36 cellular contexts compared by ENCODE assay signal in the genomic region with DNA sequence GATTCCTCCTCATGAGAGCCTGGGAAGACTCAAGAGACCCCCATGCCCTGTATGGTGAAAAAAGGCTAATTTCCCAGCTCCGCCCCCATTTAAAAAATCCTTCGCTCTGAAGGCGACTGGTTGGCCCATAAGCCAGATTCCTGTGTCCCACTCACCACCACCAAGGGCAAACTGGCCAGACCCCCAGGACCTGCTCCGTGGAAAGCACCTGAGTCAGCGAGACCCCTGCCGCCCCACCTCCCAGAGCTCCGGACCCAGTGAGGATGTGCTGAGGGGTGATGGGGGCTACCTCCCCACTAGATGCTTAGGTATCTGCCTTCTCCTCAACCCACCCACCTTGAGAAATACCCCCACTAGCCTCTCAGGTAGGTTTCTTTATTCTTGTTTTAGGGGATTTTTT. TPM values are rescaled to one million over a fixed set of nuclear protein-coding genes. Genes with fewer than 3 reads are reported as not detected.
"Had no signal": no experiment of that assay in that cellular context is flagged by ENCODE, and none has a peak within 500 bp of the region (broad histone marks: within the 10 kb centered on the region; RNA-seq: fewer than 3 reads in every experiment).

No MANE protein-coding gene starts in this region.

- H3K4me3 ChIP-seq: adrenal gland, body of pancreas, breast epithelium had no signal

- H3K36me3 ChIP-seq: adrenal gland, brain microvascular endothelial cell, breast epithelium had no signal

- ATAC-seq: activated CD8-positive, alpha-beta T cell treated with anti-CD3 and anti-CD28 coated beads for 36 hours; activated naive CD4-positive, alpha-beta T cell treated with anti-CD3 and anti-CD28 coated beads, Interleukin-2, amount 50 U/mL, for 72 hours; activated T-cell treated with anti-CD3 and anti-CD28 coated beads, Interleukin-2, amount 50 U/mL, for 4 hours; activated T-cell treated with anti-CD3 and anti-CD28 coated beads, Interleukin-2, amount 50 U/mL, for 72 hours; activated T-helper 17 cell treated with anti-CD3 and anti-CD28 coated beads, Interleukin-2, amount 50 U/mL, for 72 hours; body of pancreas had no signal

- H3K4me1 ChIP-seq: adrenal gland, body of pancreas, breast epithelium had no signal

- FAIRE-seq: astrocyte, TTC549 had no signal

- DNase-seq: activated B cell treated with CpG ODN at 0.5 μM for 24 hours; activated CD4-positive, alpha-beta memory T cell treated with anti-CD3 and anti-CD28 coated beads for 36 hours; activated CD4-positive, alpha-beta T cell treated with anti-CD3 and anti-CD28 coated beads for 4 hours; activated CD4-positive, alpha-beta T cell treated with anti-CD3 and anti-CD28 coated beads, Interleukin-2, amount 10 ng/mL, durations not matched to agents 24 days and 14 days; activated CD4-positive, alpha-beta T cell treated with anti-CD3 and anti-CD28 coated beads, Interleukin-2, amount 50 U/mL, for 1 hour; activated CD4-positive, alpha-beta T cell treated with anti-CD3 and anti-CD28 coated beads, Interleukin-2, amount 50 U/mL, for 4 hours; activated CD4-positive, CD25-positive, alpha-beta regulatory T cell treated with anti-CD3 and anti-CD28 coated beads, Interleukin-2, amount 50 U/mL, for 72 hours; activated CD8-positive, alpha-beta memory T cell treated with anti-CD3 and anti-CD28 coated beads, Interleukin-2, amount 50 U/mL, for 4 hours; activated CD8-positive, alpha-beta T cell treated with anti-CD3 and anti-CD28 coated beads for 36 hours; activated effector memory CD4-positive, alpha-beta T cell treated with anti-CD3 and anti-CD28 coated beads, Interleukin-2, amount 50 U/mL, for 16 hours; activated gamma-delta T cell treated with Interleukin-2 at 50 U/mL for 16 hours; activated naive CD4-positive, alpha-beta T cell treated with anti-CD3 and anti-CD28 coated beads, Interleukin-2, amount 50 U/mL, for 16 hours; activated naive CD4-positive, alpha-beta T cell treated with Interleukin-2 at 50 U/mL for 16 hours; activated naive CD8-positive, alpha-beta T cell treated with anti-CD3 and anti-CD28 coated beads for 36 hours; activated T-cell treated with anti-CD3 and anti-CD28 coated beads for 4 hours; activated T-cell treated with anti-CD3 and anti-CD28 coated beads, Interleukin-2, amount 50 U/mL, for 1 hour; activated T-cell treated with anti-CD3 and anti-CD28 coated beads, Interleukin-2, amount 50 U/mL, for 4 hours; activated T-cell treated with anti-CD3 and anti-CD28 coated beads, Interleukin-2, amount 50 U/mL, for 72 hours; adrenal gland; amniotic stem cell; body of pancreas; brain microvascular endothelial cell; central memory CD4-positive, alpha-beta T cell; SW 1271; T-helper 1 cell; T-helper 2 cell; T-helper 9 cell had no signal

- H3K27me3 ChIP-seq: adrenal gland, body of pancreas, brain microvascular endothelial cell had no signal

- H3K9me3 ChIP-seq: adrenal gland, body of pancreas, breast epithelium had no signal

- H3K27ac ChIP-seq: adrenal gland, body of pancreas, brain microvascular endothelial cell, breast epithelium, VCaP had no signal

RNA-seq across cellular contexts. Expression of gene RBFOX3, which starts 42.2 kb away (rescaled TPM):
- total RNA-seq: activated CD4-positive, alpha-beta memory T cell treated with anti-CD3 and anti-CD28 coated beads for 36 hours; activated CD4-positive, alpha-beta T cell treated with anti-CD3 and anti-CD28 coated beads, Interleukin-2, amount 10 ng/mL, durations not matched to agents 24 days and 14 days; activated CD8-positive, alpha-beta memory T cell treated with anti-CD3 and anti-CD28 coated beads for 36 hours; activated CD8-positive, alpha-beta T cell treated with anti-CD3 and anti-CD28 coated beads for 36 hours; activated naive CD4-positive, alpha-beta T cell treated with anti-CD3 and anti-CD28 coated beads, Interleukin-2, amount 50 U/mL, for 72 hours; activated naive CD8-positive, alpha-beta T cell treated with anti-CD3 and anti-CD28 coated beads for 36 hours; activated T-cell treated with anti-CD3 and anti-CD28 coated beads, Interleukin-2, amount 50 U/mL, for 4 hours; activated T-helper 1 cell treated with anti-CD3 and anti-CD28 coated beads, Interleukin-12 subunit alpha, Interleukin-12 subunit beta, Interleukin-2, Interleukin-4 antibody, amounts not matched to agents 30 ng/mL and 10 ng/mL and 1 ng/mL, durations not matched to agents 14 hours and 24 hours and 36 hours; activated T-helper 17 cell treated with anti-CD3 and anti-CD28 coated beads, Interleukin-2, amount 50 U/mL, for 72 hours; breast epithelium; cardiac septum had no signal
